In the genomic region with DNA sequence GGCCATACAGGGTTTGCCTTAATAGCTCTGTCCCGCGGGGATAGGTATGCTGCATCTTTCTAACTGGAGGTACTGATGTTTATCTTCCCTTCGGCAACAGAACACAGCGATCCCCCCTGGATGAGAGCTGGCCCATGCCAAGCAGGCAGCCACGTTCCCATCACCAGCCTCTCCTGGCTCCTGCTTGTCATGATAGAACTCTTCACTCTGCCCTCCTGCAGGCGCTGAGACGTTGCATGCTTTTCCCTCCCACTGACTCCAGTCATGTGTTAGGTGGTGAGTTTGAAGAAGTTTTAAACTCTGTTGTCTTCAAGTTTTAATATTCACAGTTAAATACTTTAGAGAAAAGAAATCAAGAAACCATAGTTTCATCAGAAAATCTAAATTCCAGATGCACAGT, we compare ENCODE assay signal across 12 cellular contexts.
"Had no signal": no experiment of that assay in that cellular context is flagged by ENCODE, and none has a peak within 500 bp of the region (broad histone marks: within the 10 kb centered on the region; RNA-seq: fewer than 3 reads in every experiment).

No MANE protein-coding gene starts in this region.

- DNase-seq: colonic mucosa; erythroblast; foreskin keratinocyte; left colon; mammary epithelial cell; naive thymus-derived CD4-positive, alpha-beta T cell; posterior cingulate gyrus; stimulated activated CD4-positive, alpha-beta T cell treated with anti-CD3 and anti-CD28 coated beads, Interleukin-12 subunit alpha, Interleukin-12 subunit beta, amount 100 ng/mL, for 4 hours; stimulated activated naive CD4-positive, alpha-beta T cell treated with Interleukin-2 at 50 U/mL for 16 hours; tibial artery; upper lobe of right lung had no signal

- H3K4me3 Mint-ChIP-seq: naive thymus-derived CD4-positive, alpha-beta T cell had no signal

- H3K9me3 ChIP-seq: colonic mucosa, suprapubic skin, tibial artery, upper lobe of right lung had no signal

- H3K9me3 Mint-ChIP-seq: naive thymus-derived CD4-positive, alpha-beta T cell had no signal

- H3K27me3 ChIP-seq: colonic mucosa, foreskin keratinocyte, suprapubic skin, tibial artery, upper lobe of right lung had no signal

- H3K4me1 ChIP-seq: colonic mucosa, suprapubic skin had no signal

- H3K4me3 ChIP-seq: colonic mucosa, suprapubic skin, tibial artery, upper lobe of right lung had no signal

- H3K27ac Mint-ChIP-seq: naive thymus-derived CD4-positive, alpha-beta T cell had no signal

- ATAC-seq: foreskin keratinocyte; naive thymus-derived CD4-positive, alpha-beta T cell; upper lobe of right lung had no signal

- H3K27ac ChIP-seq: colonic mucosa, foreskin keratinocyte, suprapubic skin, tibial artery, upper lobe of right lung had no signal

- H3K36me3 ChIP-seq: colonic mucosa, suprapubic skin, tibial artery, upper lobe of right lung had no signal

- H3K27me3 Mint-ChIP-seq: naive thymus-derived CD4-positive, alpha-beta T cell had no signal
